In genomic region chr12:120159509-120160237, GRCh38 we compare ENCODE assay signal across 16 cellular contexts. TPM values are rescaled to one million over a fixed set of nuclear protein-coding genes. Genes with fewer than 3 reads are reported as not detected.
DNase-seq lines count a peak whose midpoint lies in the region; ATAC-seq and TF ChIP-seq lines count a peak whose summit lies in the region.
"Had no signal": no experiment of that assay in that cellular context is flagged by ENCODE, and none has a peak within 500 bp of the region (broad histone marks: within the 10 kb centered on the region; RNA-seq: fewer than 3 reads in every experiment).

No MANE protein-coding gene starts in this region.

- H3K4me3 Mint-ChIP-seq in activated T-cell treated with anti-CD3 and anti-CD28 coated beads, Interleukin-2, amount 50 U/mL, for 24 hours: no peak overlapping the region

- no peak overlapping the region for H3K4me2 ChIP-seq in osteoblast (ENCODE audit: insufficient read depth, low read length)
- H3K4me2 ChIP-seq: BLaER1 treated with 17β-estradiol and CSF1 and Interleukin-3, amounts not matched to agents 10 nM and 100 nM; PC-9 had no signal

- no peaks in the 10 kb centered on the region for H3K9me3 Mint-ChIP-seq in activated T-cell treated with anti-CD3 and anti-CD28 coated beads, Interleukin-2, amount 50 U/mL, for 24 hours

- H3K79me2 ChIP-seq in osteoblast (ENCODE audit: insufficient read depth, low read length): no peaks in the 10 kb centered on the region

- H3K9me3 ChIP-seq in RWPE2 (ENCODE audit: severe bottlenecking): no peaks in the 10 kb centered on the region
- no peaks in the 10 kb centered on the region for H3K9me3 ChIP-seq in osteoblast (ENCODE audit: low read depth, low read length)
- H3K9me3 ChIP-seq: BLaER1 treated with 17β-estradiol and CSF1 and Interleukin-3, amounts not matched to agents 10 nM and 100 nM had no signal

- H3K27me3 ChIP-seq in RWPE2 (ENCODE audit: insufficient read depth, poor library complexity, severe bottlenecking) (no peaks in the 10 kb centered on the region), osteoblast (ENCODE audit: insufficient read depth, low read length) (no peaks in the 10 kb centered on the region)
- H3K27me3 ChIP-seq: BLaER1 treated with 17β-estradiol and CSF1 and Interleukin-3, amounts not matched to agents 10 nM and 100 nM had no signal

- ATAC-seq in RWPE2 (ENCODE audit: low read depth): 0 out of 3 replicates have a peak, but pooled peaks have one; percentile 8
- peak; percentile 71 for ATAC-seq in left ventricle myocardium superior

- H2AFZ ChIP-seq in osteoblast (ENCODE audit: low read length): no peak overlapping the region
- H2AFZ ChIP-seq: PC-9 had no signal

- no peak for TF ChIP-seq CTCF in RWPE2 (IDR thresholded peaks at IDR 0.05; ENCODE audit: poor library complexity, severe bottlenecking)
- TF ChIP-seq CTCF in osteoblast (IDR thresholded peaks at IDR 0.05; ENCODE audit: extremely low read depth, low read depth, low read length): no peak
- no peak for TF ChIP-seq CTCF in GM10266 (IDR thresholded peaks at IDR 0.05; ENCODE audit: control insufficient read depth, insufficient read depth, low read depth, missing control alignments)

- peaks cover 100% of the 10 kb centered on the region for H3K36me3 ChIP-seq in RWPE2 (ENCODE audit: low read depth)
- H3K36me3 ChIP-seq in osteoblast (ENCODE audit: insufficient read depth, low read length): peaks cover 97% of the 10 kb centered on the region

- no peak for DNase-seq in activated T-cell treated with anti-CD3 and anti-CD28 coated beads, Interleukin-2, amount 50 U/mL, for 24 hours
- DNase-seq in activated T-cell treated with anti-CD3 and anti-CD28 coated beads, Interleukin-2, amount 50 U/mL, for 48 hours: no peak
- DNase-seq in RWPE2 (ENCODE audit: low spot score) (no peak), left ventricle myocardium superior (peak; percentile 53), osteoblast (ENCODE audit: insufficient read length, low spot score, missing footprints) (peak; percentile 52), NOMO-1 (lab: John Stamatoyannopoulos, UW; ENCODE audit: unreplicated experiment in 2 of 2) (no peak), GM10266 (ENCODE audit: extremely low spot score) (no peak)
- DNase-seq in stimulated activated CD4-positive, alpha-beta T cell treated with anti-CD3 and anti-CD28 coated beads, Interleukin-4, amount 100 ng/mL, for 4 hours: no peak
- DNase-seq: DMS79 treated with DMSO at 0.1 percent for 48 hours, GOT3, NCI-H1048, NCI-H146, NCI-H2081, NCI-H774, PC-9 had no signal

- peaks cover 7% of the 10 kb centered on the region for H4K20me1 ChIP-seq in osteoblast (ENCODE audit: insufficient read depth, low read length)

- H3K36me3 Mint-ChIP-seq in activated T-cell treated with anti-CD3 and anti-CD28 coated beads, Interleukin-2, amount 50 U/mL, for 24 hours (ENCODE audit: low read depth): peaks cover 100% of the 10 kb centered on the region

- intact Hi-C loops in left ventricle myocardium superior (cut with micrococcal nuclease): no loop called here

- H3K4me3 ChIP-seq in RWPE2 (ENCODE audit: severe bottlenecking): no peak overlapping the region
- no peak overlapping the region for H3K4me3 ChIP-seq in osteoblast (ENCODE audit: insufficient read depth, low read length)
- H3K4me3 ChIP-seq: BLaER1 treated with 17β-estradiol and CSF1 and Interleukin-3, amounts not matched to agents 10 nM and 100 nM; PC-9 had no signal

- H3K27ac ChIP-seq in RWPE2 (ENCODE audit: poor library complexity, severe bottlenecking): no peak overlapping the region
- H3K27ac ChIP-seq in osteoblast (ENCODE audit: low read depth, low read length): no peak overlapping the region
- H3K27ac ChIP-seq: BLaER1 treated with 17β-estradiol and CSF1 and Interleukin-3, amounts not matched to agents 10 nM and 100 nM; PC-9 had no signal

- peak overlapping the region; percentile 18 for H3K27ac Mint-ChIP-seq in activated T-cell treated with anti-CD3 and anti-CD28 coated beads, Interleukin-2, amount 50 U/mL, for 24 hours

- H3K4me1 Mint-ChIP-seq in activated T-cell treated with anti-CD3 and anti-CD28 coated beads, Interleukin-2, amount 50 U/mL, for 24 hours (ENCODE audit: low read depth): peaks cover 7% of the 10 kb centered on the region

- H3K27me3 Mint-ChIP-seq in activated T-cell treated with anti-CD3 and anti-CD28 coated beads, Interleukin-2, amount 50 U/mL, for 24 hours: no peaks in the 10 kb centered on the region

- H3K4me1 ChIP-seq in RWPE2 (ENCODE audit: insufficient read depth, poor library complexity, severe bottlenecking) (no peaks in the 10 kb centered on the region), osteoblast (ENCODE audit: insufficient read depth, low read length) (no peaks in the 10 kb centered on the region)
- H3K4me1 ChIP-seq: BLaER1 treated with 17β-estradiol and CSF1 and Interleukin-3, amounts not matched to agents 10 nM and 100 nM had no signal

RNA-seq across cellular contexts. Expression of gene GCN1, which starts 34.8 kb away (rescaled TPM):
- total RNA-seq in left ventricle myocardium superior (33.3 TPM), osteoblast (103 and 143 TPM in 2 replicates)

RNA-seq across cellular contexts. Expression of gene RPLP0, which starts 41.2 kb away (rescaled TPM):
- total RNA-seq in left ventricle myocardium superior: 674 TPM
- 2,042 and 2,075 TPM in 2 replicates for total RNA-seq in osteoblast

RNA-seq across cellular contexts. Expression of gene RAB35, which starts 43.1 kb away (rescaled TPM):
- total RNA-seq in left ventricle myocardium superior (24.0 TPM), osteoblast (25.0 and 27.4 TPM in 2 replicates)

Comparison
In these comparisons a context has a peak if more than half of its experiments do, and no peak if none do; other contexts are left out.
1. DNase-seq: peak in left ventricle myocardium superior (single experiment) and osteoblast (single experiment); none in activated T-cell treated with anti-CD3 and anti-CD28 coated beads, Interleukin-2, amount 50 U/mL, for 24 hours (single experiment), activated T-cell treated with anti-CD3 and anti-CD28 coated beads, Interleukin-2, amount 50 U/mL, for 48 hours (0 of 2), RWPE2 (single experiment), NOMO-1 (0 of 2), stimulated activated CD4-positive, alpha-beta T cell treated with anti-CD3 and anti-CD28 coated beads, Interleukin-4, amount 100 ng/mL, for 4 hours (0 of 2) and GM10266 (single experiment).